ENCODE assay signal across 8 cellular contexts in genomic region chr5:139517683-139518564, GRCh38. TPM values are rescaled to one million over a fixed set of nuclear protein-coding genes. Genes with fewer than 3 reads are reported as not detected.
DNase-seq lines count a peak whose midpoint lies in the region; ATAC-seq and FAIRE-seq lines count a peak whose summit lies in the region.

No MANE protein-coding gene starts in this region.

- peak overlapping the region; percentile 93 for H3K4me2 ChIP-seq in mesendoderm (ENCODE audit: low read length)

- peak overlapping the region; percentile 73 to 94 for H3K27ac Mint-ChIP-seq in effector memory CD8-positive, alpha-beta T cell

- DNase-seq in CD1c-positive myeloid dendritic cell (ENCODE audit: extremely low spot score): peak; percentile 94
- DNase-seq in GM19239 (ENCODE audit: insufficient read length, low spot score): peak; percentile 75
- peak; percentile 85 for DNase-seq in NCI-H774 (lab: John Stamatoyannopoulos, UW)
- peak; percentile 59 to 88 for DNase-seq in activated CD8-positive, alpha-beta memory T cell treated with anti-CD3 and anti-CD28 coated beads for 1 hour (ENCODE audit: extremely low read depth in 1 of 2, low read depth in 1 of 2)
- DNase-seq in effector memory CD8-positive, alpha-beta T cell: peak; percentile 87 to 92 (median 89)
- DNase-seq in mesendoderm: peak; percentile 95
- peak; percentile 74 for DNase-seq in stimulated activated CD8-positive, alpha-beta memory T cell treated with anti-CD3 and anti-CD28 coated beads, Interleukin-15, amount 100 ng/mL, for 1 hour (ENCODE audit: low read depth)

- peak overlapping the region; percentile 58 for H3K27ac ChIP-seq in mesendoderm (ENCODE audit: low read depth, low read length)

- peak; percentile 62 for FAIRE-seq in GM19239 (lab: Jason Lieb, UNC)

- peak overlapping the region; percentile 97 for H3K23ac ChIP-seq in mesendoderm (ENCODE audit: low read length)

- peak overlapping the region; percentile 25 for H2AK5ac ChIP-seq in mesendoderm (ENCODE audit: low read length)

- H3K4me3 ChIP-seq in mesendoderm (ENCODE audit: low read length): peak overlapping the region; percentile 61

- H3K36me3 ChIP-seq in mesendoderm (ENCODE audit: control insufficient read depth, insufficient read depth, low read length): no peaks in the 10 kb centered on the region

- no peak overlapping the region for H2BK15ac ChIP-seq in mesendoderm (replicated peaks; ENCODE audit: low read depth)

- H3K4ac ChIP-seq in mesendoderm (ENCODE audit: low read depth, low read length): no peak overlapping the region

- H2BK120ac ChIP-seq in mesendoderm (ENCODE audit: low read depth, low read length): no peak overlapping the region

- peaks cover 5% of the 10 kb centered on the region for H3K4me1 ChIP-seq in mesendoderm (ENCODE audit: control insufficient read depth, low read depth, low read length)

- no peaks in the 10 kb centered on the region for H3K9me3 Mint-ChIP-seq in effector memory CD8-positive, alpha-beta T cell

- H3K79me2 ChIP-seq in mesendoderm (ENCODE audit: control insufficient read depth, insufficient read depth, low read length): no peaks in the 10 kb centered on the region

- no peaks in the 10 kb centered on the region for H3K27me3 Mint-ChIP-seq in effector memory CD8-positive, alpha-beta T cell

- H2BK5ac ChIP-seq in mesendoderm (ENCODE audit: low read length): peak overlapping the region; percentile 93

- WGBS in mesendoderm (ENCODE audit: extremely low coverage, insufficient coverage, low lambda C conversion rate): no CpG with 5 or more reads among the region's 56 CpGs

- no peak overlapping the region for H4K5ac ChIP-seq in mesendoderm (ENCODE audit: low read length)

- peak overlapping the region; percentile 55 for H3K18ac ChIP-seq in mesendoderm (ENCODE audit: low read length)

- peaks cover 19 to 22% of the 10 kb centered on the region in 2 donors for H3K4me1 Mint-ChIP-seq in effector memory CD8-positive, alpha-beta T cell (ENCODE audit: low read depth in 2 of 2)

- peak overlapping the region; percentile 79 to 81 for H3K4me3 Mint-ChIP-seq in effector memory CD8-positive, alpha-beta T cell

- peak overlapping the region; percentile 98 for H3K56ac ChIP-seq in mesendoderm (ENCODE audit: low read length)

- no peaks in the 10 kb centered on the region for H3K27me3 ChIP-seq in mesendoderm (ENCODE audit: insufficient read depth, low read length, poor library complexity)

- peak overlapping the region; percentile 29 for H4K8ac ChIP-seq in mesendoderm (ENCODE audit: low read depth, low read length)

- H3K36me3 Mint-ChIP-seq in effector memory CD8-positive, alpha-beta T cell (ENCODE audit: insufficient read depth): peaks cover 12% of the 10 kb centered on the region

- peak overlapping the region; percentile 82 for H3K9ac ChIP-seq in mesendoderm (ENCODE audit: low read length)

- H3K79me1 ChIP-seq in mesendoderm (ENCODE audit: low read length): no peaks in the 10 kb centered on the region

- peak; percentile 82 for ATAC-seq in HG03442 (IDR thresholded peaks at IDR 0.05; ENCODE audit: unreplicated experiment)
- ATAC-seq in effector memory CD8-positive, alpha-beta T cell (replicated peaks): peak; percentile 95

RNA-seq across cellular contexts. Expression of gene STING1, which starts 35.4 kb away (rescaled TPM):
- polyA plus RNA-seq in mesendoderm (2013, experiment 1 of 2): 0.34 TPM
- 0.28 TPM for polyA plus RNA-seq in mesendoderm (2013, experiment 2 of 2)

RNA-seq across cellular contexts. Expression of gene UBE2D2, which starts 43.2 kb away (rescaled TPM):
- 130 TPM for polyA plus RNA-seq in mesendoderm (2013, experiment 1 of 2)
- 133 TPM for polyA plus RNA-seq in mesendoderm (2013, experiment 2 of 2)

RNA-seq across cellular contexts. Expression of gene SMIM33, which starts 47.1 kb away (rescaled TPM):
- polyA plus RNA-seq in mesendoderm (2013, experiment 1 of 2): not detected
- not detected for polyA plus RNA-seq in mesendoderm (2013, experiment 2 of 2)

RNA-seq across cellular contexts. Expression of gene ECSCR, which starts 55.4 kb away (rescaled TPM):
- 5.7 TPM for polyA plus RNA-seq in mesendoderm (2013, experiment 1 of 2)
- 6.4 TPM for polyA plus RNA-seq in mesendoderm (2013, experiment 2 of 2)

Comparison
In these comparisons a context has a peak if more than half of its experiments do, and no peak if none do; other contexts are left out.
1. Peak in every context shown above with its lines: DNase-seq, ATAC-seq, H3K4me3 ChIP-seq and H3K27ac ChIP-seq.